18 cellular contexts compared by ENCODE assay signal in the genomic region with DNA sequence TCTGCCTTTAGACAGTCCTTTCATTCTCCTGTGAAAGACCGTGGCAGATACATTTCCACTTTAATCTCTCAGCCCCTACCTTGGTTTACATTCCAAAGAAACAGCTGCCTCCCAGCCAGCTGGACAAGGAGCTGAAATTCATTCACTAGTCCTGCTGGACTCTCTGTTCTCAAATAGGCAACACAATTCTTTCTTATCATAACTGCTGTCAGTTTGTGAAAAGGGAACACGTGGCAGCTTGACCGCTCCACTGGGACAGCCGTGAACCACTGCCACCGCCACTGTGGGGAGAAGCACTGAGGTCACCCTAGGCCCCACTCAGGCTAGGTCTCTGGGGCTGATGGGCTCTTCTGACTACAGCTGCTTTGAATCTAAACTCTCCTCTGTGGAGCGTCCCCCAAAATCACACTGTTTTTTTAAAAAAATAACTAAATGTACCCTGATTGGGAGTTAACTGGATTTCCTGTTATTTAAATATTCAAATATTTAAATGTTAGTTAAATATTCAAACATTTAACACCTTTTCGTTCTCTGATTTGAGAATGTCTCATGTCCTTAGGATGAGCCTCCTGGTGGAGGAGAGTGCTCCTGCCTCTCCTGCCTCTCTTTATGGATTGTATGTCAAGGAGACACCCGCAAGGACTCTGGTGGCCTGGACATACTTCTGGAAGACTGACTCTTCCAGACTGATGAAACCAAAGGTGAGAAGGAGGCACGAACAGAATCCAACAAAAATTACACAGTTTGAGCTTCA.
DNase-seq lines count a peak whose midpoint lies in the region; ATAC-seq and TF ChIP-seq lines count a peak whose summit lies in the region.
"Had no signal": no experiment of that assay in that cellular context is flagged by ENCODE, and none has a peak within 500 bp of the region (broad histone marks: within the 10 kb centered on the region; RNA-seq: fewer than 3 reads in every experiment).

No MANE protein-coding gene starts in this region.

- CTCF ChIA-PET in GM10248 (lab: Yijun Ruan, JAX): no interaction called here

- H3K27ac ChIP-seq in sigmoid colon: peak overlapping the region; percentile 51 to 87 (median 80)
- H3K27ac ChIP-seq: SK-N-MC had no signal

- ATAC-seq in left ventricle myocardium superior (peak; percentile 73), GM18907 (IDR thresholded peaks at IDR 0.05; ENCODE audit: unreplicated experiment) (no peak), HG03571 (IDR thresholded peaks at IDR 0.05; ENCODE audit: unreplicated experiment) (no peak)

- no peaks in the 10 kb centered on the region for H3K27me3 Mint-ChIP-seq in chondrocyte (ENCODE audit: low read depth)

- POLR2A ChIA-PET in GM10248 (lab: Yijun Ruan, JAX): no interaction called here

- no peak for TF ChIP-seq EP300 in sigmoid colon (IDR thresholded peaks at IDR 0.05)

- no peaks in the 10 kb centered on the region for H3K9me3 ChIP-seq in sigmoid colon

- H3K4me3 Mint-ChIP-seq in chondrocyte (ENCODE audit: unreplicated experiment): no peak overlapping the region
- H3K4me3 Mint-ChIP-seq: activated naive CD8-positive, alpha-beta T cell; CD14-positive monocyte had no signal

- WGBS in sigmoid colon, 2 donors: 64 to 76% methylated on average over 9 of the region's 9 CpGs

- H3K4me1 ChIP-seq in sigmoid colon: peaks cover 0 to 58% (median 52%) of the 10 kb centered on the region in 4 donors

- H3K27me3 ChIP-seq in sigmoid colon: no peaks in the 10 kb centered on the region

- no peak for TF ChIP-seq POLR2A in sigmoid colon (IDR thresholded peaks at IDR 0.05)

- H3K27ac Mint-ChIP-seq in chondrocyte (ENCODE audit: unreplicated experiment): peak overlapping the region; percentile 83
- H3K27ac Mint-ChIP-seq: activated naive CD8-positive, alpha-beta T cell had no signal

- no peak overlapping the region for H3K4me3 ChIP-seq in sigmoid colon
- H3K4me3 ChIP-seq: SK-N-MC had no signal

- intact Hi-C loops in left ventricle myocardium superior (cut with micrococcal nuclease): no loop called here
- intact Hi-C loops in sigmoid colon (cut with DNase I): loop anchor here (5.0 kb wide), 3 partner anchors 76 to 204 kb away; a partner anchor contains a TSS

- H3K9me3 Mint-ChIP-seq in chondrocyte (ENCODE audit: low read depth): no peaks in the 10 kb centered on the region

- peaks cover 70% of the 10 kb centered on the region for H3K4me1 Mint-ChIP-seq in chondrocyte (ENCODE audit: low read depth)
- H3K4me1 Mint-ChIP-seq: CD14-positive monocyte had no signal

- TF ChIP-seq CTCF in chondrocyte (IDR thresholded peaks at IDR 0.05): peak; percentile 48
- no peak for TF ChIP-seq CTCF in sigmoid colon (IDR thresholded peaks at IDR 0.05)
- TF ChIP-seq CTCF in GM10248 (IDR thresholded peaks at IDR 0.05; ENCODE audit: control extremely low read depth, extremely low read depth, low read depth, missing control alignments): no peak

- no peaks in the 10 kb centered on the region for H3K36me3 Mint-ChIP-seq in chondrocyte (ENCODE audit: low read depth)
- H3K36me3 Mint-ChIP-seq: activated naive CD8-positive, alpha-beta T cell; CD14-positive monocyte had no signal

- no peaks in the 10 kb centered on the region for H3K36me3 ChIP-seq in sigmoid colon

- DNase-seq in AG08396 (ENCODE audit: low spot score): peak; percentile 41
- DNase-seq in chondrocyte (ENCODE audit: low spot score): no peak
- peak; percentile 82 for DNase-seq in left ventricle myocardium superior
- DNase-seq in sigmoid colon: no peak
- DNase-seq in GM10248 (ENCODE audit: extremely low spot score): no peak
- no peak for DNase-seq in SHP77 treated with DMSO at 0.1 percent for 48 hours (lab: John Stamatoyannopoulos, UW)
- DNase-seq: activated CD4-positive, CD25-positive, alpha-beta regulatory T cell; effector CD8-positive, alpha-beta T cell; NCI-H1436; NCI-H2171; NCI-H69; occipital lobe; OCI-M1 had no signal

Comparison
In these comparisons a context has a peak if more than half of its experiments do, and no peak if none do; other contexts are left out.
1. DNase-seq: peak in AG08396 (single experiment) and left ventricle myocardium superior (single experiment); none in chondrocyte (single experiment), sigmoid colon (single experiment), GM10248 (single experiment) and SHP77 treated with DMSO at 0.1 percent for 48 hours (single experiment).